Comparison of ENCODE assay signal across 16 cellular contexts in genomic region chr18:74565993-74566392, GRCh38. TPM values are rescaled to one million over a fixed set of nuclear protein-coding genes. Genes with fewer than 3 reads are reported as not detected.
DNase-seq lines count a peak whose midpoint lies in the region; ATAC-seq, FAIRE-seq and TF ChIP-seq lines count a peak whose summit lies in the region.
"Not testable (repeated sequence)": the region's sequence is repeated elsewhere in the genome, so short reads cannot be mapped to it uniquely, and the experiment has no call there.
"Had no signal": no experiment of that assay in that cellular context is flagged by ENCODE, and none has a peak within 500 bp of the region (broad histone marks: within the 10 kb centered on the region; RNA-seq: fewer than 3 reads in every experiment).

No MANE protein-coding gene starts in this region.

- not testable (repeated sequence) for H3K9me3 ChIP-seq in A549; HEK293 (ENCODE audit: control insufficient read depth, insufficient read depth, low read depth, low read length); K562 (replicated peaks; ENCODE audit: control insufficient read depth, insufficient read depth, low read depth, low read length)
- H3K9me3 ChIP-seq in endodermal cell (ENCODE audit: control insufficient read depth, low read length): peaks cover 32% of the 10 kb centered on the region
- H3K9me3 ChIP-seq in HepG2 (ENCODE audit: low read length): peaks cover 11% of the 10 kb centered on the region

- 25% methylated on average over 3 of the region's 3 CpGs for WGBS in A549 (ENCODE audit: missing lambda C conversion rate)
- WGBS in K562 (ENCODE audit: insufficient coverage, low coverage, missing lambda C conversion rate): 0% methylated on average over 2 of the region's 3 CpGs
- 74 to 75% methylated on average over 2 to 3 of the region's 3 CpGs for WGBS in endodermal cell (ENCODE audit: insufficient coverage in 1 of 2, insufficient read length in 1 of 2), 2 experiments
- WGBS in HepG2 (ENCODE audit: low lambda C conversion rate): 83% methylated on average over 2 of the region's 3 CpGs

- CTCF ChIA-PET in A549 (lab: Yijun Ruan, JAX); K562 (lab: Yijun Ruan, JAX; ENCODE audit: low intra/inter-chr PET ratio); HepG2 (lab: Yijun Ruan, JAX; ENCODE audit: low intra/inter-chr PET ratio, low total read pairs): not testable (repeated sequence)
- CTCF ChIA-PET in HEK293 (lab: Yijun Ruan, JAX): interaction anchor here (0.6 to 0.8 kb wide), 2 partner anchors 13 to 371 kb away, joined by 3 to 4 read pairs; no protein-coding TSS in a partner anchor

- not testable (repeated sequence) for TF ChIP-seq EP300 in A549 (IDR thresholded peaks at IDR 0.05); K562 (IDR thresholded peaks at IDR 0.05; ENCODE audit: low read length); HepG2 (IDR thresholded peaks at IDR 0.05; ENCODE audit: low read depth in 2 of 2, low read length in 2 of 2); HepG2 (CRISPR knock-in tag; IDR thresholded peaks at IDR 0.05; ENCODE audit: borderline replicate concordance)

- not testable (repeated sequence) for H3K9me1 ChIP-seq in K562 (ENCODE audit: control insufficient read depth, insufficient read depth, low read length)

- not testable (repeated sequence) for DNase-seq in A549 (ENCODE audit: low read depth in 1 of 2, low spot score in 1 of 2); K562 (ENCODE audit: extremely low read depth in 1 of 4, low spot score in 3 of 4); endodermal cell; HepG2 (ENCODE audit: low spot score)
- DNase-seq in posterior vena cava (ENCODE audit: low spot score): peak; percentile 31

- not testable (repeated sequence) for FAIRE-seq in A549 (lab: Jason Lieb, UNC); K562 (lab: Jason Lieb, UNC); HepG2 (lab: Jason Lieb, UNC)

- not testable (repeated sequence) for H3K36me3 ChIP-seq in HEK293 (ENCODE audit: control insufficient read depth in 2 of 2, insufficient read depth in 1 of 2, low read length in 2 of 2); K562 (ENCODE audit: control insufficient read depth, insufficient read depth, low read length); endodermal cell (ENCODE audit: control insufficient read depth, insufficient read depth, low read length); HepG2 (replicated peaks in 1 of 2; ENCODE audit: control insufficient read depth in 1 of 2, insufficient read depth in 2 of 2, low read length in 2 of 2)

- not testable (repeated sequence) for H3K36me3 Mint-ChIP-seq in endodermal cell (ENCODE audit: low read depth)

- not testable (repeated sequence) for H3K27me3 ChIP-seq in K562 (ENCODE audit: control insufficient read depth in 2 of 2, insufficient read depth in 2 of 2, low read length in 2 of 2); endodermal cell (ENCODE audit: control insufficient read depth, insufficient read depth, low read length, poor library complexity, severe bottlenecking); HepG2 (ENCODE audit: control insufficient read depth in 1 of 2, insufficient read depth in 2 of 2, low read length in 2 of 2)

- H3K4me3 Mint-ChIP-seq in endodermal cell: not testable (repeated sequence)

- POLR2A ChIA-PET in A549 (lab: Yijun Ruan, JAX); HEK293 (lab: Yijun Ruan, JAX); K562 (lab: Yijun Ruan, JAX); HepG2 (lab: Yijun Ruan, JAX): not testable (repeated sequence)

- intact Hi-C loops in K562 (cut with micrococcal nuclease); HepG2 (cut with micrococcal nuclease; ENCODE audit: unreplicated experiment); posterior vena cava (cut with DNase I): not testable (repeated sequence)

- peaks cover 29% of the 10 kb centered on the region for H3K4me1 Mint-ChIP-seq in endodermal cell

- H3K27ac Mint-ChIP-seq in endodermal cell: not testable (repeated sequence)

- H3K27me3 Mint-ChIP-seq in endodermal cell (ENCODE audit: insufficient read depth): peaks cover 34% of the 10 kb centered on the region

- H3K9ac ChIP-seq in K562 (ENCODE audit: insufficient read depth in 1 of 2, low read depth in 2 of 2, low read length in 2 of 2); endodermal cell (ENCODE audit: extremely low read depth, low read length, poor library complexity, severe bottlenecking); HepG2 (ENCODE audit: insufficient read depth, low read depth, low read length): not testable (repeated sequence)

- in situ Hi-C loops in K562 (cut with MboI); HepG2 (cut with HindIII; ENCODE audit: extremely low pct_ligation_motif_present, low pct_unique_long_range_greater_than_20kb): not testable (repeated sequence)

- not testable (repeated sequence) for BruUV-seq in K562 (replicated peaks; lab: Mats Ljungman, UMichigan); HepG2 (replicated peaks; lab: Mats Ljungman, UMichigan)

- TF ChIP-seq CTCF in A549 (IDR thresholded peaks at IDR 0.05); HEK293 (tag by site-specific recombination; IDR thresholded peaks at IDR 0.05); K562 (IDR thresholded peaks at IDR 0.05 in 2 of 3, conservative IDR thresholded peaks at IDR 0.05 in 1 of 3; ENCODE audit: insufficient read depth in 2 of 3, low read depth in 1 of 3, low read length in 3 of 3); endodermal cell (conservative IDR thresholded peaks at IDR 0.05); HepG2 (CRISPR knock-in tag; IDR thresholded peaks at IDR 0.05): not testable (repeated sequence)

- not testable (repeated sequence) for TF ChIP-seq POLR2A in A549 (IDR thresholded peaks at IDR 0.05; ENCODE audit: low read length); K562 (conservative IDR thresholded peaks at IDR 0.05); HepG2 (IDR thresholded peaks at IDR 0.05; ENCODE audit: insufficient read depth in 1 of 2, low read depth in 2 of 2, low read length in 2 of 2)

- H3K4me1 ChIP-seq in A549; HEK293 (ENCODE audit: control insufficient read depth, insufficient read depth, low read length); K562 (replicated peaks in 1 of 2; ENCODE audit: control insufficient read depth in 2 of 2, insufficient read depth in 2 of 2, low read length in 2 of 2); HepG2 (ENCODE audit: insufficient read depth, low read length): not testable (repeated sequence)
- peaks cover 11% of the 10 kb centered on the region for H3K4me1 ChIP-seq in endodermal cell (ENCODE audit: control insufficient read depth, insufficient read depth, low read length)

- H4K20me1 ChIP-seq in K562 (replicated peaks; ENCODE audit: control insufficient read depth, insufficient read depth, low read length); HepG2 (ENCODE audit: insufficient read depth, low read length): not testable (repeated sequence)

- H3K27ac ChIP-seq in A549; HEK293 (ENCODE audit: extremely low read depth, low read depth, low read length); K562 (ENCODE audit: extremely low read depth, low read depth, low read length); endodermal cell (ENCODE audit: low read depth, low read length); HepG2 (ENCODE audit: extremely low read length, insufficient read depth, low read length): not testable (repeated sequence)

- ATAC-seq in A549, K562, HepG2: not testable (repeated sequence)

- peaks cover 33% of the 10 kb centered on the region for H3K9me3 Mint-ChIP-seq in endodermal cell

- not testable (repeated sequence) for H3K4me2 ChIP-seq in A549; K562 (ENCODE audit: insufficient read depth, low read length); HepG2 (ENCODE audit: low read depth, low read length)

- not testable (repeated sequence) for TF ChIP-seq RAD21 in A549 (conservative IDR thresholded peaks at IDR 0.05 in 1 of 2, IDR thresholded peaks at IDR 0.05 in 1 of 2); K562 (CRISPR knock-in tag; conservative IDR thresholded peaks at IDR 0.05 in 1 of 2, IDR thresholded peaks at IDR 0.05 in 1 of 2); HepG2 (CRISPR knock-in tag; IDR thresholded peaks at IDR 0.05)

- H3K79me2 ChIP-seq in K562 (ENCODE audit: control insufficient read depth, insufficient read depth, low read length); HepG2 (ENCODE audit: insufficient read depth, low read length): not testable (repeated sequence)

- not testable (repeated sequence) for H2AFZ ChIP-seq in K562 (ENCODE audit: low read depth, low read length); HepG2 (ENCODE audit: low read length)

- H3K4me3 ChIP-seq in A549; HEK293 (ENCODE audit: low read depth, low read length); K562; HepG2 (replicated peaks in 1 of 3; ENCODE audit: insufficient read depth in 1 of 3, low read depth in 2 of 3, low read length in 3 of 3): not testable (repeated sequence)
- peak overlapping the region; percentile 49 for H3K4me3 ChIP-seq in endodermal cell (ENCODE audit: low read length)

RNA-seq across cellular contexts. Expression of gene ZNF407, which starts 31.7 kb away (rescaled TPM):
- polyA plus RNA-seq in A549 (2011; rRNA removed) (3.0 and 3.3 TPM in 2 replicates), A549 (2017; fragmentation: RNase III; extraction: RNeasy Plus Mini Kit Qiagen cat#74134 plus additional on column Dnase treatment) (2.4 to 2.8 TPM (median 2.5 TPM) in 3 replicates), K562 (2011; rRNA removed) (1.9 and 2.2 TPM in 2 replicates), K562 (2014; fragmentation: Illumina TruSeq; extraction: Trizol) (2.3 and 2.4 TPM in 2 replicates), K562 (2014; fragmentation: Nextera tagmentation; extraction: Ambion mirVana) (under 1 TPM; 0.21 to 0.77 TPM), K562 (2014; rRNA removed) (2.0 and 2.6 TPM in 2 replicates), HepG2 (2011; rRNA removed) (2.2 and 2.3 TPM in 2 replicates)
- 1.2 TPM in 2 replicates for polyA plus RNA-seq in A549 (2012; cell fraction: cytosol; rRNA removed)
- polyA plus RNA-seq in A549 (2012; cell fraction: nucleus; rRNA removed): 4.3 and 4.6 TPM in 2 replicates
- 20.7 and 25.7 TPM in 2 replicates for polyA minus RNA-seq in A549 (2011; rRNA and poly(A)+ RNA removed)
- total RNA-seq in K562 (2011; cell fraction: chromatin; rRNA removed; ENCODE audit: low replicate concordance): 8.9 and 32.8 TPM in 2 replicates
- total RNA-seq in K562 (2011; cell fraction: nucleolus; rRNA removed): 6.5 and 12.2 TPM in 2 replicates
- 11.3 and 12.0 TPM in 2 replicates for total RNA-seq in K562 (2011; cell fraction: nucleoplasm; rRNA removed)
- total RNA-seq in K562 (2014; rRNA removed) (5.0 and 5.3 TPM in 2 replicates), K562 (2014; rRNA removed; fragmentation: Illumina TruSeq; extraction: Trizol) (5.2 and 5.5 TPM in 2 replicates), K562 (2015; rRNA removed; fragmentation: Illumina TruSeq; extraction: Trizol) (5.2 and 5.4 TPM in 2 replicates), K562 (2021) (4.8 and 5.1 TPM in 2 replicates), endodermal cell (10 to 100 TPM in 1 of 2 donors, 1 to 10 TPM in 1; 7.6 to 13.1 TPM), HepG2 (2016; rRNA removed; fragmentation: Illumina TruSeq; extraction: Trizol) (8.3 and 8.7 TPM in 2 replicates), posterior vena cava (10 to 100 TPM; 13.4 to 14.1 TPM)
- 1.2 and 1.8 TPM in 2 replicates for polyA plus RNA-seq in K562 (2011; cell fraction: cytosol; rRNA removed)
- polyA plus RNA-seq in K562 (2011; cell fraction: nucleus; rRNA removed): 3.3 and 4.2 TPM in 2 replicates
- polyA plus RNA-seq in K562 (2012): 1.5 and 2.2 TPM in 2 replicates
- 18.6 and 22.3 TPM in 2 replicates for polyA minus RNA-seq in K562 (2011; rRNA and poly(A)+ RNA removed)
- 3.2 and 6.1 TPM in 2 replicates for polyA minus RNA-seq in K562 (2011; cell fraction: cytosol; rRNA and poly(A)+ RNA removed)
- 31.0 and 42.1 TPM in 2 replicates for polyA minus RNA-seq in K562 (2011; cell fraction: nucleus; rRNA and poly(A)+ RNA removed)
- polyA plus RNA-seq in endodermal cell (2013, experiment 1 of 2): 5.1 TPM
- 5.6 TPM for polyA plus RNA-seq in endodermal cell (2013, experiment 2 of 2)
- 3.8 and 5.4 TPM in 2 replicates for total RNA-seq in HepG2 (2016; cell fraction: cytosol; rRNA removed; fragmentation: Illumina TruSeq; extraction: Trizol; ENCODE audit: low read depth)
- total RNA-seq in HepG2 (2016; cell fraction: insoluble cytoplasmic fraction; rRNA removed; fragmentation: Illumina TruSeq; extraction: Trizol): 7.6 and 8.5 TPM in 2 replicates
- total RNA-seq in HepG2 (2016; cell fraction: membrane; rRNA removed; fragmentation: Illumina TruSeq; extraction: Trizol): 3.2 and 3.7 TPM in 2 replicates
- 30.6 and 34.2 TPM in 2 replicates for total RNA-seq in HepG2 (2016; cell fraction: nucleus; rRNA removed; fragmentation: Illumina TruSeq; extraction: Trizol)
- 1.9 TPM in 2 replicates for polyA plus RNA-seq in HepG2 (2011; cell fraction: cytosol; rRNA removed)
- polyA plus RNA-seq in HepG2 (2011; cell fraction: nucleus; rRNA removed): 5.6 and 6.2 TPM in 2 replicates
- polyA plus RNA-seq in HepG2 (2012): 2.2 and 3.1 TPM in 2 replicates
- 0.15 and 0.18 TPM in 2 replicates for polyA plus RNA-seq in HepG2 (2016; cell fraction: cytosol; fragmentation: Illumina TruSeq; extraction: Trizol; ENCODE audit: low read depth)
- 2.2 and 2.5 TPM in 2 replicates for polyA plus RNA-seq in HepG2 (2016; cell fraction: insoluble cytoplasmic fraction; fragmentation: Illumina TruSeq; extraction: Trizol; ENCODE audit: low read depth)
- 0.23 and 0.27 TPM in 2 replicates for polyA plus RNA-seq in HepG2 (2016; cell fraction: membrane; fragmentation: Illumina TruSeq; extraction: Trizol; ENCODE audit: low read depth)
- 5.1 and 5.5 TPM in 2 replicates for polyA plus RNA-seq in HepG2 (2016; cell fraction: nucleus; fragmentation: Illumina TruSeq; extraction: Trizol; ENCODE audit: insufficient read depth, low read depth)
- polyA minus RNA-seq in HepG2 (2011; rRNA and poly(A)+ RNA removed; ENCODE audit: low replicate concordance): 24.1 and 31.8 TPM in 2 replicates
- 5.8 and 8.0 TPM in 2 replicates for polyA minus RNA-seq in HepG2 (2011; cell fraction: cytosol; rRNA and poly(A)+ RNA removed)
- polyA minus RNA-seq in HepG2 (2011; cell fraction: nucleus; rRNA and poly(A)+ RNA removed): 109 and 118 TPM in 2 replicates

RNA-seq across cellular contexts. Expression of gene CNDP1, which starts 31.7 kb away (rescaled TPM):
- polyA plus RNA-seq in A549 (2011; rRNA removed) (0.16 TPM in 1 of 2 replicates, not detected in the other), A549 (2017; fragmentation: RNase III; extraction: RNeasy Plus Mini Kit Qiagen cat#74134 plus additional on column Dnase treatment) (not detected in 3 replicates), K562 (2011; rRNA removed) (not detected in 2 replicates), K562 (2014; fragmentation: Illumina TruSeq; extraction: Trizol) (not detected in 2 replicates), K562 (2014; fragmentation: Nextera tagmentation; extraction: Ambion mirVana) (not detected), K562 (2014; rRNA removed) (not detected in 2 replicates), HepG2 (2011; rRNA removed) (0.01 and 0.13 TPM in 2 replicates)
- not detected in 2 replicates for polyA plus RNA-seq in A549 (2012; cell fraction: cytosol; rRNA removed)
- polyA plus RNA-seq in A549 (2012; cell fraction: nucleus; rRNA removed): not detected in 2 replicates
- polyA minus RNA-seq in A549 (2011; rRNA and poly(A)+ RNA removed): not detected in 2 replicates
- total RNA-seq in K562 (2011; cell fraction: chromatin; rRNA removed; ENCODE audit: low replicate concordance): not detected in 2 replicates
- total RNA-seq in K562 (2011; cell fraction: nucleolus; rRNA removed): not detected in 2 replicates
- total RNA-seq in K562 (2011; cell fraction: nucleoplasm; rRNA removed): not detected in 2 replicates
- total RNA-seq in K562 (2014; rRNA removed) (not detected in 2 replicates), K562 (2014; rRNA removed; fragmentation: Illumina TruSeq; extraction: Trizol) (not detected in 2 replicates), K562 (2015; rRNA removed; fragmentation: Illumina TruSeq; extraction: Trizol) (not detected in 2 replicates), K562 (2021) (not detected in 2 replicates), endodermal cell (under 1 TPM in 1 of 2 donors, not detected in 1; 0.51 TPM), HepG2 (2016; rRNA removed; fragmentation: Illumina TruSeq; extraction: Trizol) (not detected in 2 replicates), posterior vena cava (under 1 TPM in 1 of 2 donors, not detected in 1; 0.19 TPM)
- polyA plus RNA-seq in K562 (2011; cell fraction: cytosol; rRNA removed): not detected in 2 replicates
- polyA plus RNA-seq in K562 (2011; cell fraction: nucleus; rRNA removed): 0.03 TPM in 1 of 2 replicates, not detected in the other
- polyA plus RNA-seq in K562 (2012): not detected in 2 replicates
- 0.12 TPM in 1 of 2 replicates, not detected in the other for polyA minus RNA-seq in K562 (2011; rRNA and poly(A)+ RNA removed)
- not detected in 2 replicates for polyA minus RNA-seq in K562 (2011; cell fraction: cytosol; rRNA and poly(A)+ RNA removed)
- polyA minus RNA-seq in K562 (2011; cell fraction: nucleus; rRNA and poly(A)+ RNA removed): not detected in 2 replicates
- polyA plus RNA-seq in endodermal cell (2013, experiment 1 of 2): 0.07 TPM
- not detected for polyA plus RNA-seq in endodermal cell (2013, experiment 2 of 2)
- total RNA-seq in HepG2 (2016; cell fraction: cytosol; rRNA removed; fragmentation: Illumina TruSeq; extraction: Trizol; ENCODE audit: low read depth): not detected in 2 replicates
- 0.06 TPM in 1 of 2 replicates, not detected in the other for total RNA-seq in HepG2 (2016; cell fraction: insoluble cytoplasmic fraction; rRNA removed; fragmentation: Illumina TruSeq; extraction: Trizol)
- not detected in 2 replicates for total RNA-seq in HepG2 (2016; cell fraction: membrane; rRNA removed; fragmentation: Illumina TruSeq; extraction: Trizol)
- not detected in 2 replicates for total RNA-seq in HepG2 (2016; cell fraction: nucleus; rRNA removed; fragmentation: Illumina TruSeq; extraction: Trizol)
- 0.03 TPM in 1 of 2 replicates, not detected in the other for polyA plus RNA-seq in HepG2 (2011; cell fraction: cytosol; rRNA removed)
- 0.08 and 0.45 TPM in 2 replicates for polyA plus RNA-seq in HepG2 (2011; cell fraction: nucleus; rRNA removed)
- polyA plus RNA-seq in HepG2 (2012): 0.07 TPM in 1 of 2 replicates, not detected in the other
- polyA plus RNA-seq in HepG2 (2016; cell fraction: cytosol; fragmentation: Illumina TruSeq; extraction: Trizol; ENCODE audit: low read depth): not detected in 2 replicates
- not detected in 2 replicates for polyA plus RNA-seq in HepG2 (2016; cell fraction: insoluble cytoplasmic fraction; fragmentation: Illumina TruSeq; extraction: Trizol; ENCODE audit: low read depth)
- not detected in 2 replicates for polyA plus RNA-seq in HepG2 (2016; cell fraction: membrane; fragmentation: Illumina TruSeq; extraction: Trizol; ENCODE audit: low read depth)
- 0.25 TPM in 1 of 2 replicates, not detected in the other for polyA plus RNA-seq in HepG2 (2016; cell fraction: nucleus; fragmentation: Illumina TruSeq; extraction: Trizol; ENCODE audit: insufficient read depth, low read depth)
- polyA minus RNA-seq in HepG2 (2011; rRNA and poly(A)+ RNA removed; ENCODE audit: low replicate concordance): not detected in 2 replicates
- polyA minus RNA-seq in HepG2 (2011; cell fraction: cytosol; rRNA and poly(A)+ RNA removed): not detected in 2 replicates
- 0.13 and 0.37 TPM in 2 replicates for polyA minus RNA-seq in HepG2 (2011; cell fraction: nucleus; rRNA and poly(A)+ RNA removed)
- total RNA-seq: A172; A673; Calu3; CD4-positive, alpha-beta memory T cell; Daoy had no signal
- polyA plus RNA-seq: AG04450; BJ; CD14-positive monocyte; CD4-positive, alpha-beta memory T cell; CD4-positive, CD25-positive, alpha-beta regulatory T cell; CD8-positive, alpha-beta memory T cell had no signal
